ENCODE assay signal across 35 cellular contexts in genomic region chr11:104690243-104690642, GRCh38.
"Had no signal": no experiment of that assay in that cellular context is flagged by ENCODE, and none has a peak within 500 bp of the region (broad histone marks: within the 10 kb centered on the region; RNA-seq: fewer than 3 reads in every experiment).

No MANE protein-coding gene starts in this region.

- H3K9me3 ChIP-seq: Peyer's patch had no signal

- DNase-seq: activated B cell treated with CpG ODN at 0.5 μM for 24 hours; activated CD4-positive, alpha-beta memory T cell treated with anti-CD3 and anti-CD28 coated beads for 36 hours; activated CD4-positive, alpha-beta T cell treated with anti-CD3 and anti-CD28 coated beads for 4 hours; activated CD4-positive, alpha-beta T cell treated with anti-CD3 and anti-CD28 coated beads, Interleukin-2, amount 50 U/mL, for 1 hour; activated CD4-positive, CD25-positive, alpha-beta regulatory T cell treated with anti-CD3 and anti-CD28 coated beads, Interleukin-2, amount 50 U/mL, for 72 hours; activated CD8-positive, alpha-beta memory T cell treated with anti-CD3 and anti-CD28 coated beads, Interleukin-2, amount 50 U/mL, for 4 hours; activated gamma-delta T cell treated with Interleukin-2 at 50 U/mL for 16 hours; activated naive CD4-positive, alpha-beta T cell treated with anti-CD3 and anti-CD28 coated beads, Interleukin-2, amount 10 ng/mL, durations not matched to agents 7 days and 5 days; activated naive CD8-positive, alpha-beta T cell treated with anti-CD3 and anti-CD28 coated beads, Interleukin-2, amount 50 U/mL, for 24 hours; activated T-cell treated with anti-CD3 and anti-CD28 coated beads for 4 hours; activated T-cell treated with anti-CD3 and anti-CD28 coated beads, Interleukin-2, amount 50 U/mL, for 4 hours; anterior cingulate cortex; central memory CD4-positive, alpha-beta T cell; NCI-H1092 treated with DMSO at 0.1 percent for 48 hours; NCI-H1417; NCI-H146; NCI-H187; NCI-H2029 treated with DMSO at 0.1 percent for 48 hours; NCI-H2107; NCI-H2171 treated with DMSO at 0.1 percent for 48 hours; NCI-H226; NCI-H446 treated with DMSO at 0.1 percent for 48 hours; NCI-H524 treated with DMSO at 0.1 percent for 48 hours; PC-3; Peyer's patch; SIG-M5 had no signal

- H3K27me3 Mint-ChIP-seq: activated B cell treated with CpG ODN at 0.5 μM for 24 hours; activated CD4-positive, alpha-beta memory T cell treated with anti-CD3 and anti-CD28 coated beads for 36 hours; activated naive CD4-positive, alpha-beta T cell treated with anti-CD3 and anti-CD28 coated beads, Interleukin-2, amount 10 ng/mL, durations not matched to agents 7 days and 5 days; activated naive CD8-positive, alpha-beta T cell; activated naive CD8-positive, alpha-beta T cell treated with anti-CD3 and anti-CD28 coated beads, Interleukin-2, amount 50 U/mL, for 24 hours; brain had no signal

- H3K4me3 Mint-ChIP-seq: activated B cell treated with CpG ODN at 0.5 μM for 24 hours; activated CD4-positive, alpha-beta memory T cell treated with anti-CD3 and anti-CD28 coated beads for 36 hours; activated naive CD4-positive, alpha-beta T cell treated with anti-CD3 and anti-CD28 coated beads, Interleukin-2, amount 10 ng/mL, durations not matched to agents 7 days and 5 days; activated naive CD8-positive, alpha-beta T cell; activated naive CD8-positive, alpha-beta T cell treated with anti-CD3 and anti-CD28 coated beads, Interleukin-2, amount 50 U/mL, for 24 hours; activated T-cell treated with anti-CD3 and anti-CD28 coated beads, Interleukin-2, amount 50 U/mL, for 4 hours; activated T-helper 1 cell treated with anti-CD3 and anti-CD28 coated beads, Interleukin-12 subunit alpha, Interleukin-12 subunit beta, Interleukin-2, Interleukin-4 antibody, amounts not matched to agents 30 ng/mL and 10 ng/mL and 1 ng/mL, durations not matched to agents 14 hours and 24 hours and 36 hours; brain; T-helper 1 cell treated with Interleukin-12 subunit alpha and Interleukin-12 subunit beta and Interleukin-4 antibody, amounts not matched to agents 30 μg/mL and 1 μg/mL, for 36 hours; T-helper 2 cell treated with Interferon-gamma antibody and Interleukin-4, amounts not matched to agents 5 μg/mL and 100 μg/mL, for 36 hours had no signal

- H3K4me3 ChIP-seq: K562, Peyer's patch had no signal

- H3K27ac ChIP-seq: Peyer's patch, RWPE1 had no signal

- H3K36me3 ChIP-seq: Peyer's patch had no signal

- FAIRE-seq: bronchial epithelial cell, K562, TTC549 had no signal

- H3K36me3 Mint-ChIP-seq: brain had no signal

- H3K4me1 Mint-ChIP-seq: activated B cell treated with CpG ODN at 0.5 μM for 24 hours had no signal

- H3K27ac Mint-ChIP-seq: activated B cell treated with CpG ODN at 0.5 μM for 24 hours; activated CD4-positive, alpha-beta memory T cell treated with anti-CD3 and anti-CD28 coated beads for 36 hours; activated naive CD4-positive, alpha-beta T cell treated with anti-CD3 and anti-CD28 coated beads, Interleukin-2, amount 10 ng/mL, durations not matched to agents 7 days and 5 days; activated naive CD8-positive, alpha-beta T cell; activated naive CD8-positive, alpha-beta T cell treated with anti-CD3 and anti-CD28 coated beads, Interleukin-2, amount 50 U/mL, for 24 hours; activated T-helper 1 cell treated with anti-CD3 and anti-CD28 coated beads, Interleukin-12 subunit alpha, Interleukin-12 subunit beta, Interleukin-2, Interleukin-4 antibody, amounts not matched to agents 30 ng/mL and 10 ng/mL and 1 ng/mL, durations not matched to agents 14 hours and 24 hours and 36 hours; T-helper 1 cell treated with Interleukin-12 subunit alpha and Interleukin-12 subunit beta and Interleukin-4 antibody, amounts not matched to agents 30 μg/mL and 1 μg/mL, for 36 hours; T-helper 2 cell treated with Interferon-gamma antibody and Interleukin-4, amounts not matched to agents 5 μg/mL and 100 μg/mL, for 36 hours had no signal
